In the genomic region with DNA sequence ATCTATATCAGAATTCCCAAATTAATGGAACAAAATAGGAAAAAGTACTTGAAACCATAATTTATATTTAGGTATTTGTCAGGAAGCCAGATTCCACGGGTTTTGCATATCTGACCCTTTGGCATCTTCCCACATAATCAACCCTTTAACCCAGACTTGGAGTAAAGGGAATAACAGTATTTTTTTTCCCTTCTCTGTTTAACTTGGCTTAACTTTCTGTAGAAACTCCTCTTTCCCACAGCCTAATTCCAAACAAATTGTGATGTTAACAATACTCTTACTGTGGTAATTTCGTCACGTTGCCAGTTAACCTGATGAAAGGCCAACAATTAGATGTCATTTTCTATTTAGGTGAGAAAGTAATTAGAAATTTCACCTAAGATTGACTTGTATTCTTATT, we compare ENCODE assay signal across 17 cellular contexts. TPM values are rescaled to one million over a fixed set of nuclear protein-coding genes. Genes with fewer than 3 reads are reported as not detected.
DNase-seq lines count a peak whose midpoint lies in the region; TF ChIP-seq lines count a peak whose summit lies in the region.
"Had no signal": no experiment of that assay in that cellular context is flagged by ENCODE, and none has a peak within 500 bp of the region (broad histone marks: within the 10 kb centered on the region; RNA-seq: fewer than 3 reads in every experiment).

No MANE protein-coding gene starts in this region.

- H3K4me3 Mint-ChIP-seq in activated CD4-positive, alpha-beta T cell treated with anti-CD3 and anti-CD28 coated beads, Interleukin-2, amount 10 ng/mL, durations not matched to agents 24 days and 14 days = no peak overlapping the region
- H3K4me3 Mint-ChIP-seq: CD4-positive, alpha-beta memory T cell had no signal

- in situ Hi-C loops in ACHN (cut with HindIII; ENCODE audit: low pct_ligation_motif_present, low pct_unique_long_range_greater_than_20kb, low sequenced_read_pairs) = no loop called here

- no peak overlapping the region for H3K27ac Mint-ChIP-seq in activated CD4-positive, alpha-beta T cell treated with anti-CD3 and anti-CD28 coated beads, Interleukin-2, amount 10 ng/mL, durations not matched to agents 24 days and 14 days
- H3K27ac Mint-ChIP-seq: CD4-positive, alpha-beta memory T cell had no signal

- H3K9me3 Mint-ChIP-seq in activated CD4-positive, alpha-beta T cell treated with anti-CD3 and anti-CD28 coated beads, Interleukin-2, amount 10 ng/mL, durations not matched to agents 24 days and 14 days = no peaks in the 10 kb centered on the region
- H3K9me3 Mint-ChIP-seq: CD4-positive, alpha-beta memory T cell had no signal

- peaks cover 19% of the 10 kb centered on the region for H3K27me3 Mint-ChIP-seq in activated CD4-positive, alpha-beta T cell treated with anti-CD3 and anti-CD28 coated beads, Interleukin-2, amount 10 ng/mL, durations not matched to agents 24 days and 14 days
- H3K27me3 Mint-ChIP-seq: CD4-positive, alpha-beta memory T cell had no signal

- TF ChIP-seq CTCF in fibroblast of the aortic adventitia (IDR thresholded peaks at IDR 0.05; ENCODE audit: insufficient read depth, low read length) (no peak), retinal pigment epithelial cell (conservative IDR thresholded peaks at IDR 0.05; ENCODE audit: low read depth, low read length) (no peak)

- H3K4me3 ChIP-seq in fibroblast of the aortic adventitia (ENCODE audit: low read depth, low read length) = no peak overlapping the region
- no peak overlapping the region for H3K4me3 ChIP-seq in retinal pigment epithelial cell (ENCODE audit: low read length)
- H3K4me3 ChIP-seq: GM12878, HAP-1 had no signal

- intact Hi-C loops in activated CD4-positive, alpha-beta T cell treated with anti-CD3 and anti-CD28 coated beads, Interleukin-2, amount 10 ng/mL, durations not matched to agents 24 days and 14 days (cut with micrococcal nuclease) = no loop called here

- peak; percentile 4 for DNase-seq in activated CD4-positive, alpha-beta T cell treated with anti-CD3 and anti-CD28 coated beads, Interleukin-2, amount 10 ng/mL, durations not matched to agents 24 days and 14 days
- DNase-seq in activated CD4-positive, alpha-beta T cell treated with anti-CD3 and anti-CD28 coated beads, Interleukin-2, amount 50 U/mL, for 4 hours = no peak
- DNase-seq in astrocyte of the hippocampus (ENCODE audit: low read depth, low spot score) (peak; percentile 49), fibroblast of the aortic adventitia (ENCODE audit: low read depth) (peak; percentile 8), retinal pigment epithelial cell (ENCODE audit: low read depth) (peak; percentile 74), ACHN (no peak), DMS79 treated with DMSO at 0.1 percent for 48 hours (lab: John Stamatoyannopoulos, UW) (no peak)
- no peak for DNase-seq in activated T-cell treated with anti-CD3 and anti-CD28 coated beads, Interleukin-2, amount 50 U/mL, for 48 hours
- DNase-seq: 8988T; CD4-positive, alpha-beta memory T cell; MV-4-11; NCI-H1436; NCI-H2029 treated with DMSO at 0.1 percent for 48 hours; NCI-H82; PC-3 had no signal

- peaks cover 5% of the 10 kb centered on the region for H3K4me1 Mint-ChIP-seq in activated CD4-positive, alpha-beta T cell treated with anti-CD3 and anti-CD28 coated beads, Interleukin-2, amount 10 ng/mL, durations not matched to agents 24 days and 14 days

- no peaks in the 10 kb centered on the region for H3K36me3 Mint-ChIP-seq in activated CD4-positive, alpha-beta T cell treated with anti-CD3 and anti-CD28 coated beads, Interleukin-2, amount 10 ng/mL, durations not matched to agents 24 days and 14 days (ENCODE audit: low read depth)
- H3K36me3 Mint-ChIP-seq: CD4-positive, alpha-beta memory T cell had no signal

RNA-seq across cellular contexts. Expression of gene GUCY1A1, which starts 49.3 kb away (rescaled TPM):
- total RNA-seq in activated CD4-positive, alpha-beta T cell treated with anti-CD3 and anti-CD28 coated beads, Interleukin-2, amount 10 ng/mL, durations not matched to agents 24 days and 14 days = not detected in 2 replicates
- total RNA-seq in fibroblast of the aortic adventitia (ENCODE audit: low replicate concordance) = 0.09 and 2.4 TPM in 2 replicates
- total RNA-seq: CD4-positive, alpha-beta memory T cell had no signal

Comparison
In these comparisons a context has a peak if more than half of its experiments do, and no peak if none do; other contexts are left out.
1. DNase-seq: peak in activated CD4-positive, alpha-beta T cell treated with anti-CD3 and anti-CD28 coated beads, Interleukin-2, amount 10 ng/mL, durations not matched to agents 24 days and 14 days (single experiment), astrocyte of the hippocampus (single experiment), fibroblast of the aortic adventitia (single experiment) and retinal pigment epithelial cell (single experiment); none in activated CD4-positive, alpha-beta T cell treated with anti-CD3 and anti-CD28 coated beads, Interleukin-2, amount 50 U/mL, for 4 hours (0 of 2), ACHN (single experiment), activated T-cell treated with anti-CD3 and anti-CD28 coated beads, Interleukin-2, amount 50 U/mL, for 48 hours (0 of 2) and DMS79 treated with DMSO at 0.1 percent for 48 hours (single experiment).